In the genomic region with DNA sequence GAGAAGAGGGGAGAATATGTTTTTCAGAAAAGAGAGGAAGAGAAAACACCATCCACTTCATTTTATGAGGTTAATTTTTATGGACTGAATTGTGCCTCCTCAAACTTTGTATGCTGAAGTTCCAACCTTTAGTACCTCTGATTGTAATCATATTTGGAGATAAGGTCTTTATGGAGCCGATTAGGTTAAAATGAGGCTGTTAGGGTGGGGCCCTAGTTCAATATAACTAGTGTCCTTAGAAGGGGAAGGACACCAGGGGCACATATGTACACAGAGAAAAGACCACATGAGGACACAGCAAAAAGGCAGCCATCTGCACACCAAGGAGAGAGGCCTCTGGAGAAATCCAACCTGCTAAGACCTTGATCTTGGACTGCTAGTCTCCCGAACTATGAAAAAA, we compare ENCODE assay signal across 2 cellular contexts.
TF ChIP-seq lines count a peak whose summit lies in the region.

No MANE protein-coding gene starts in this region.

TF ChIP-seq in HepG2, 621 proteins besides CTCF, POLR2A, EP300 and RAD21:
- TF ChIP-seq, protein P1, sequence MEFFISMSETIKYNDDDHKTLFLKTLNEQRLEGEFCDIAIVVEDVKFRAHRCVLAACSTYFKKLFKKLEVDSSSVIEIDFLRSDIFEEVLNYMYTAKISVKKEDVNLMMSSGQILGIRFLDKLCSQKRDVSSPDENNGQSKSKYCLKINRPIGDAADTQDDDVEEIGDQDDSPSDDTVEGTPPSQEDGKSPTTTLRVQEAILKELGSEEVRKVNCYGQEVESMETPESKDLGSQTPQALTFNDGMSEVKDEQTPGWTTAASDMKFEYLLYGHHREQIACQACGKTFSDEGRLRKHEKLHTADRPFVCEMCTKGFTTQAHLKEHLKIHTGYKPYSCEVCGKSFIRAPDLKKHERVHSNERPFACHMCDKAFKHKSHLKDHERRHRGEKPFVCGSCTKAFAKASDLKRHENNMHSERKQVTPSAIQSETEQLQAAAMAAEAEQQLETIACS (CRISPR knock-in tag; IDR thresholded peaks at IDR 0.05), result no peak
- TF ChIP-seq GABPA (IDR thresholded peaks at IDR 0.05; ENCODE audit: low read depth, low read length) (no peak), GABPA (CRISPR knock-in tag; IDR thresholded peaks at IDR 0.05; ENCODE audit: low read depth) (no peak), PPARG (CRISPR knock-in tag; conservative IDR thresholded peaks at IDR 0.05) (no peak), CBX5 (CRISPR knock-in tag; IDR thresholded peaks at IDR 0.05; ENCODE audit: borderline replicate concordance) (no peak), AGO2 (optimal IDR thresholded peaks at IDR 0.05; ENCODE audit: low read depth, low read length) (no peak), ZNF343 (CRISPR knock-in tag; IDR thresholded peaks at IDR 0.05) (no peak), ZNF276 (CRISPR knock-in tag; IDR thresholded peaks at IDR 0.05; ENCODE audit: low read depth) (no peak), ZNF264 (CRISPR knock-in tag; IDR thresholded peaks at IDR 0.05) (peak; percentile 57; the same call in 1 of the 2 replicates)
- TF ChIP-seq, protein P2, sequence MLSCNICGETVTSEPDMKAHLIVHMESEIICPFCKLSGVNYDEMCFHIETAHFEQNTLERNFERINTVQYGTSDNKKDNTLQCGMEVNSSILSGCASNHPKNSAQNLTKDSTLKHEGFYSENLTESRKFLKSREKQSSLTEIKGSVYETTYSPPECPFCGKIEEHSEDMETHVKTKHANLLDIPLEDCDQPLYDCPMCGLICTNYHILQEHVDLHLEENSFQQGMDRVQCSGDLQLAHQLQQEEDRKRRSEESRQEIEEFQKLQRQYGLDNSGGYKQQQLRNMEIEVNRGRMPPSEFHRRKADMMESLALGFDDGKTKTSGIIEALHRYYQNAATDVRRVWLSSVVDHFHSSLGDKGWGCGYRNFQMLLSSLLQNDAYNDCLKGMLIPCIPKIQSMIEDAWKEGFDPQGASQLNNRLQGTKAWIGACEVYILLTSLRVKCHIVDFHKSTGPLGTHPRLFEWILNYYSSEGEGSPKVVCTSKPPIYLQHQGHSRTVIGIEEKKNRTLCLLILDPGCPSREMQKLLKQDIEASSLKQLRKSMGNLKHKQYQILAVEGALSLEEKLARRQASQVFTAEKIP (CRISPR knock-in tag; IDR thresholded peaks at IDR 0.05; ENCODE audit: borderline replicate concordance), result no peak

TF ChIP-seq in K562, 482 proteins besides CTCF, POLR2A, EP300 and RAD21:
- TF ChIP-seq, protein P3, sequence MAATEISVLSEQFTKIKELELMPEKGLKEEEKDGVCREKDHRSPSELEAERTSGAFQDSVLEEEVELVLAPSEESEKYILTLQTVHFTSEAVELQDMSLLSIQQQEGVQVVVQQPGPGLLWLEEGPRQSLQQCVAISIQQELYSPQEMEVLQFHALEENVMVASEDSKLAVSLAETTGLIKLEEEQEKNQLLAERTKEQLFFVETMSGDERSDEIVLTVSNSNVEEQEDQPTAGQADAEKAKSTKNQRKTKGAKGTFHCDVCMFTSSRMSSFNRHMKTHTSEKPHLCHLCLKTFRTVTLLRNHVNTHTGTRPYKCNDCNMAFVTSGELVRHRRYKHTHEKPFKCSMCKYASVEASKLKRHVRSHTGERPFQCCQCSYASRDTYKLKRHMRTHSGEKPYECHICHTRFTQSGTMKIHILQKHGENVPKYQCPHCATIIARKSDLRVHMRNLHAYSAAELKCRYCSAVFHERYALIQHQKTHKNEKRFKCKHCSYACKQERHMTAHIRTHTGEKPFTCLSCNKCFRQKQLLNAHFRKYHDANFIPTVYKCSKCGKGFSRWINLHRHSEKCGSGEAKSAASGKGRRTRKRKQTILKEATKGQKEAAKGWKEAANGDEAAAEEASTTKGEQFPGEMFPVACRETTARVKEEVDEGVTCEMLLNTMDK (IDR thresholded peaks at IDR 0.05; ENCODE audit: borderline replicate concordance, insufficient read depth, low read depth, low read length, poor library complexity, severe bottlenecking), result no peak
- TF ChIP-seq ARID4B (CRISPR knock-in tag; IDR thresholded peaks at IDR 0.05), result no peak
- no peak for TF ChIP-seq SAFB2 (IDR thresholded peaks at IDR 0.05; ENCODE audit: borderline replicate concordance, low read depth, low read length, severe bottlenecking)
